In genomic region chr17:28812980-28813377, GRCh38 we compare ENCODE assay signal across 1 cellular context.
A peak's percentile ranks its signal among the peaks of the same experiment; 100 is the strongest.
TF ChIP-seq lines count a peak whose summit lies in the region.

No MANE protein-coding gene starts in this region.

TF ChIP-seq in K562, 482 proteins besides CTCF, POLR2A, EP300 and RAD21 (continues in another document):
- TF ChIP-seq RNF219 (CRISPR knock-in tag; IDR thresholded peaks at IDR 0.05) (no peak), MAFG (tag; conservative IDR thresholded peaks at IDR 0.05) (no peak), RBM14 (IDR thresholded peaks at IDR 0.05; ENCODE audit: borderline replicate concordance, insufficient read depth, low read depth, low read length) (no peak), HOXB6 (CRISPR knock-in tag; IDR thresholded peaks at IDR 0.05; ENCODE audit: borderline replicate concordance) (no peak), ELF2 (CRISPR knock-in tag; IDR thresholded peaks at IDR 0.05) (no peak), CLOCK (CRISPR knock-in tag; IDR thresholded peaks at IDR 0.05; ENCODE audit: borderline replicate concordance) (no peak), MECOM (CRISPR knock-in tag; IDR thresholded peaks at IDR 0.05) (peak; percentile 48; the same call in 1 of the 2 replicates), CHD1 (IDR thresholded peaks at IDR 0.05; ENCODE audit: low read length) (no peak), VEZF1 (CRISPR knock-in tag; IDR thresholded peaks at IDR 0.05) (peak; percentile 97; the same call in 1 of the 2 replicates), RBFOX2 (IDR thresholded peaks at IDR 0.05; ENCODE audit: low read depth, low read length) (no peak), NFIC (IDR thresholded peaks at IDR 0.05) (no peak), TAF9B (IDR thresholded peaks at IDR 0.05; ENCODE audit: partially characterized antibody) (no peak), XRCC4 (IDR thresholded peaks at IDR 0.05; ENCODE audit: extremely low read depth, insufficient read depth, insufficient read length) (no peak), ZSCAN29 (IDR thresholded peaks at IDR 0.05) (no peak), ZNF740 (CRISPR knock-in tag; IDR thresholded peaks at IDR 0.05) (no peak), ZNF740 (tag; IDR thresholded peaks at IDR 0.05) (peak in 1 of 2 experiments; percentile 99; a peak in 2 of 4 replicates), BCLAF1 (IDR thresholded peaks at IDR 0.05; ENCODE audit: borderline replicate concordance in 1 of 2, control insufficient read depth in 1 of 2, low read depth in 2 of 2, low read length in 1 of 2) (no peak), ARNT (IDR thresholded peaks at IDR 0.05) (0 out of 4 replicates have a peak, but pooled peaks of 1 of the 2 experiments have one; percentile 32), ARHGAP35 (IDR thresholded peaks at IDR 0.05; ENCODE audit: partially characterized antibody) (no peak), STAT6 (CRISPR knock-in tag; IDR thresholded peaks at IDR 0.05) (no peak), ZNF124 (CRISPR knock-in tag; IDR thresholded peaks at IDR 0.05) (no peak), ZNF24 (IDR thresholded peaks at IDR 0.05) (no peak), MEF2D (tag; conservative IDR thresholded peaks at IDR 0.05; ENCODE audit: low read depth) (no peak), TAF15 (IDR thresholded peaks at IDR 0.05; ENCODE audit: low read depth, low read length) (no peak), FOXP1 (CRISPR knock-in tag; IDR thresholded peaks at IDR 0.05) (no peak), ZBTB1 (CRISPR knock-in tag; IDR thresholded peaks at IDR 0.05; ENCODE audit: borderline replicate concordance, low read depth) (no peak), ZNF384 (IDR thresholded peaks at IDR 0.05; ENCODE audit: low read depth, low read length) (peak; percentile 66), CAMTA2 (CRISPR knock-in tag; conservative IDR thresholded peaks at IDR 0.05) (no peak), ZNF584 (CRISPR knock-in tag; IDR thresholded peaks at IDR 0.05; ENCODE audit: low read depth) (no peak), CBX8 (IDR thresholded peaks at IDR 0.05; ENCODE audit: borderline replicate concordance, extremely low read depth, low read depth, low read length, poor library complexity, severe bottlenecking) (no peak), HMGN3 (IDR thresholded peaks at IDR 0.05; ENCODE audit: borderline replicate concordance, extremely low read depth, insufficient read length, low read depth, low read length) (no peak), ERF (CRISPR knock-in tag; IDR thresholded peaks at IDR 0.05) (no peak), CGGBP1 (CRISPR knock-in tag; IDR thresholded peaks at IDR 0.05) (no peak)
